21 cellular contexts compared by ENCODE assay signal in genomic region chr3:101495552-101495951, GRCh38. TPM values are rescaled to one million over a fixed set of nuclear protein-coding genes. Genes with fewer than 3 reads are reported as not detected.
DNase-seq lines count a peak whose midpoint lies in the region; ATAC-seq and TF ChIP-seq lines count a peak whose summit lies in the region.
"Had no signal": no experiment of that assay in that cellular context is flagged by ENCODE, and none has a peak within 500 bp of the region (broad histone marks: within the 10 kb centered on the region; RNA-seq: fewer than 3 reads in every experiment).

No MANE protein-coding gene starts in this region.

- no peak overlapping the region for H3K4me3 Mint-ChIP-seq in chondrocyte (ENCODE audit: unreplicated experiment)
- H3K4me3 Mint-ChIP-seq in naive thymus-derived CD8-positive, alpha-beta T cell, result no peak overlapping the region
- H3K4me3 Mint-ChIP-seq: activated CD8-positive, alpha-beta T cell treated with anti-CD3 and anti-CD28 coated beads, Interleukin-2, amount 10 ng/mL, durations not matched to agents 7 days and 5 days; activated naive CD4-positive, alpha-beta T cell treated with anti-CD3 and anti-CD28 coated beads for 36 hours; activated T-cell treated with anti-CD3 and anti-CD28 coated beads, Interleukin-2, amount 50 U/mL, for 24 hours had no signal

- DNase-seq in DMS53 (lab: John Stamatoyannopoulos, UW) (peak; percentile 17), DMS53 treated with DMSO at 0.1 percent for 48 hours (lab: John Stamatoyannopoulos, UW; ENCODE audit: unreplicated experiment) (no peak), NCI-H69 (lab: John Stamatoyannopoulos, UW) (peak; percentile 19), chondrocyte (ENCODE audit: low spot score) (no peak), SW 1271 (lab: John Stamatoyannopoulos, UW) (no peak), NCI-H446 (lab: John Stamatoyannopoulos, UW) (no peak), WERI-Rb-1 (no peak)
- no peak for DNase-seq in naive thymus-derived CD8-positive, alpha-beta T cell
- DNase-seq: 8988T; activated CD8-positive, alpha-beta T cell treated with anti-CD3 and anti-CD28 coated beads, Interleukin-2, amount 10 ng/mL, durations not matched to agents 7 days and 5 days; activated naive CD4-positive, alpha-beta T cell treated with anti-CD3 and anti-CD28 coated beads for 36 hours; activated T-cell treated with anti-CD3 and anti-CD28 coated beads, Interleukin-2, amount 50 U/mL, for 24 hours; aorta; cortex of kidney; DMS153; KBM-7; midbrain; NCI-H187 treated with DMSO at 0.1 percent for 48 hours; SHP77; spleen; T-helper 1 cell had no signal

- peaks cover 3% of the 10 kb centered on the region; the same call in 1 of the 2 replicates for H3K36me3 ChIP-seq in WERI-Rb-1

- H3K27ac ChIP-seq in WERI-Rb-1, result no peak overlapping the region
- H3K27ac ChIP-seq: spleen had no signal

- H3K27ac Mint-ChIP-seq in chondrocyte (ENCODE audit: unreplicated experiment), result no peak overlapping the region
- peak overlapping the region in 6 of 10 donors; percentile 43 to 78 (median 62) for H3K27ac Mint-ChIP-seq in naive thymus-derived CD8-positive, alpha-beta T cell
- H3K27ac Mint-ChIP-seq: activated CD8-positive, alpha-beta T cell treated with anti-CD3 and anti-CD28 coated beads, Interleukin-2, amount 10 ng/mL, durations not matched to agents 7 days and 5 days; activated naive CD4-positive, alpha-beta T cell treated with anti-CD3 and anti-CD28 coated beads for 36 hours had no signal

- POLR2A ChIA-PET in naive thymus-derived CD8-positive, alpha-beta T cell (lab: Charles Lee), result interaction anchor here (0.7 kb wide), 1 partner anchor 78 kb away, joined by 3 read pairs; no protein-coding TSS in a partner anchor

- ATAC-seq in naive thymus-derived CD8-positive, alpha-beta T cell, result no peak
- ATAC-seq: activated CD8-positive, alpha-beta T cell treated with anti-CD3 and anti-CD28 coated beads, Interleukin-2, amount 10 ng/mL, durations not matched to agents 7 days and 5 days had no signal

- H3K4me3 ChIP-seq in WERI-Rb-1 (ENCODE audit: low read depth, low read length), result no peak overlapping the region
- H3K4me3 ChIP-seq: spleen had no signal

- H3K9me3 Mint-ChIP-seq in chondrocyte (ENCODE audit: low read depth), result peaks cover 4% of the 10 kb centered on the region
- peaks cover 0 to 3% (median 0%) of the 10 kb centered on the region in 9 donors for H3K9me3 Mint-ChIP-seq in naive thymus-derived CD8-positive, alpha-beta T cell
- H3K9me3 Mint-ChIP-seq: activated naive CD4-positive, alpha-beta T cell treated with anti-CD3 and anti-CD28 coated beads for 36 hours; activated T-cell treated with anti-CD3 and anti-CD28 coated beads, Interleukin-2, amount 50 U/mL, for 24 hours had no signal

- peak; percentile 25 for TF ChIP-seq CTCF in chondrocyte (IDR thresholded peaks at IDR 0.05)
- TF ChIP-seq CTCF in WERI-Rb-1 (IDR thresholded peaks at IDR 0.05; ENCODE audit: low read depth, low read length), result no peak

- H3K9me3 ChIP-seq in WERI-Rb-1 (ENCODE audit: severe bottlenecking), result no peaks in the 10 kb centered on the region
- H3K9me3 ChIP-seq: spleen had no signal

- no peaks in the 10 kb centered on the region for H3K27me3 Mint-ChIP-seq in chondrocyte (ENCODE audit: low read depth)
- no peaks in the 10 kb centered on the region for H3K27me3 Mint-ChIP-seq in naive thymus-derived CD8-positive, alpha-beta T cell
- H3K27me3 Mint-ChIP-seq: activated T-cell treated with anti-CD3 and anti-CD28 coated beads, Interleukin-2, amount 50 U/mL, for 24 hours had no signal

- H3K4me1 Mint-ChIP-seq in chondrocyte (ENCODE audit: low read depth), result no peaks in the 10 kb centered on the region
- peaks cover 18 to 50% (median 39%) of the 10 kb centered on the region in 4 donors for H3K4me1 Mint-ChIP-seq in naive thymus-derived CD8-positive, alpha-beta T cell

- no peaks in the 10 kb centered on the region for H3K27me3 ChIP-seq in WERI-Rb-1 (ENCODE audit: insufficient read depth, low read depth, severe bottlenecking)
- H3K27me3 ChIP-seq: spleen had no signal

- peaks cover 14% of the 10 kb centered on the region for H3K36me3 Mint-ChIP-seq in chondrocyte (ENCODE audit: low read depth)
- peaks cover 18 to 69% (median 37%) of the 10 kb centered on the region in 3 donors for H3K36me3 Mint-ChIP-seq in naive thymus-derived CD8-positive, alpha-beta T cell

RNA-seq across cellular contexts. Expression of gene SENP7, which starts 17.5 kb away (rescaled TPM):
- 15.7 to 20.6 TPM (median 17.2 TPM) in 3 replicates for total RNA-seq in chondrocyte
- total RNA-seq in naive thymus-derived CD8-positive, alpha-beta T cell, result 10 to 100 TPM; 71.2 to 72.5 TPM
- 10 to 100 TPM in 1 of 3 donors, 1 to 10 TPM in 2; 6.7 to 11.2 (median 9.3) TPM for polyA plus RNA-seq in naive thymus-derived CD8-positive, alpha-beta T cell

Comparison
In these comparisons a context has a peak if more than half of its experiments do, and no peak if none do; other contexts are left out.
1. DNase-seq: peak in DMS53 (single experiment) and NCI-H69 (single experiment); none in DMS53 treated with DMSO at 0.1 percent for 48 hours (single experiment), chondrocyte (single experiment), naive thymus-derived CD8-positive, alpha-beta T cell (0 of 10), SW 1271 (0 of 2), NCI-H446 (0 of 2) and WERI-Rb-1 (single experiment).